Comparison of ENCODE assay signal across 1 cellular context in genomic region chr6:57198926-57199636, GRCh38.
TF ChIP-seq lines count a peak whose summit lies in the region.

No MANE protein-coding gene starts in this region.

TF ChIP-seq in H1, 55 proteins besides CTCF, POLR2A, EP300 and RAD21:
- no peak for TF ChIP-seq SP2 (IDR thresholded peaks at IDR 0.05; ENCODE audit: low read length)
- TF ChIP-seq CBX5 (IDR thresholded peaks at IDR 0.05; ENCODE audit: low read depth, low read length): no peak
- TF ChIP-seq RXRA (IDR thresholded peaks at IDR 0.05; ENCODE audit: insufficient read depth, low read depth, low read length): no peak
- no peak for TF ChIP-seq SIN3A (conservative IDR thresholded peaks at IDR 0.05 in 1 of 2, IDR thresholded peaks at IDR 0.05 in 1 of 2; ENCODE audit: low read depth in 1 of 2, low read length in 2 of 2)
- TF ChIP-seq MAFK (IDR thresholded peaks at IDR 0.05; ENCODE audit: low read depth, low read length): no peak
- no peak for TF ChIP-seq CHD2 (IDR thresholded peaks at IDR 0.05; ENCODE audit: low read length)
